In the genomic region with DNA sequence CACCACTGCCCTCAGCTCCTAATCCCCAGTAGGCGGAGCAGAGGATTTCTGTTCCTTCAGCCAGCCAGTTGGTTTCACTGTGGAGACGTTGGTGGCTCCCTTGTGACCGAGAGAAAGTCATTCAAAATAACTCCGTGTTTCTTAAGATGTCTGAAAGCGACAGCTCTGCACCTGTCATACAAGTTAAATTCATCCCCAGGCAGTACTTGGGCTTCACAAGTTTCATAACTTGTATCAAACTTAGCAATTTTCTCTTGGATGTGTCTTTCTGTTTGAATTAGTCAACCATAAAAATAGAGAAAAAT, we compare ENCODE assay signal across 8 cellular contexts. TPM values are rescaled to one million over a fixed set of nuclear protein-coding genes. Genes with fewer than 3 reads are reported as not detected.
DNase-seq lines count a peak whose midpoint lies in the region; ATAC-seq and TF ChIP-seq lines count a peak whose summit lies in the region.

No MANE protein-coding gene starts in this region.

- DNase-seq in NCI-H69 (lab: John Stamatoyannopoulos, UW): no peak
- no peak for DNase-seq in dermis blood vessel endothelial cell
- no peak for DNase-seq in NCI-H510A treated with DMSO at 0.1 percent for 48 hours (lab: John Stamatoyannopoulos, UW)

- H3K9me3 ChIP-seq in neutrophil: no peaks in the 10 kb centered on the region

- H3K4me1 Mint-ChIP-seq in dendritic cell treated with granulocyte-macrophage colony-stimulating factor and Interleukin-4, amounts not matched to agents 40 ng/mL and 50 ng/mL, for 4 days (ENCODE audit: low read depth): peaks cover 40% of the 10 kb centered on the region

- H3K36me3 ChIP-seq in neutrophil: no peaks in the 10 kb centered on the region

- peak overlapping the region; percentile 81 for H3K27ac Mint-ChIP-seq in dendritic cell treated with granulocyte-macrophage colony-stimulating factor and Interleukin-4, amounts not matched to agents 40 ng/mL and 50 ng/mL, for 4 days

- H3K27me3 ChIP-seq in neutrophil: peaks cover 97% of the 10 kb centered on the region

- intact Hi-C loops in dendritic cell treated with granulocyte-macrophage colony-stimulating factor and Interleukin-4, amounts not matched to agents 40 ng/mL and 50 ng/mL, for 4 days (cut with micrococcal nuclease): loop anchor here (1.0 to 10.0 kb wide), 5 partner anchors 14 to 235 kb away; no protein-coding TSS in a partner anchor

- H3K36me3 Mint-ChIP-seq in dendritic cell treated with granulocyte-macrophage colony-stimulating factor and Interleukin-4, amounts not matched to agents 40 ng/mL and 50 ng/mL, for 4 days (ENCODE audit: low read depth): peaks cover 6% of the 10 kb centered on the region

- peaks cover 13% of the 10 kb centered on the region in 2 experiments for H3K4me1 ChIP-seq in neutrophil (ENCODE audit: control insufficient read depth in 1 of 2, insufficient read depth in 1 of 2, low read depth in 1 of 2, low read length in 1 of 2)

- ATAC-seq in GM19351 (IDR thresholded peaks at IDR 0.05; ENCODE audit: unreplicated experiment) (peak; percentile 48), HG03354 (IDR thresholded peaks at IDR 0.05; ENCODE audit: poor library complexity, severe bottlenecking, unreplicated experiment) (peak; percentile 46)

- H3K4me3 ChIP-seq in neutrophil (ENCODE audit: low read depth in 1 of 2, low read length in 1 of 2): peak overlapping the region; percentile 73 to 74

- H3K9me3 Mint-ChIP-seq in dendritic cell treated with granulocyte-macrophage colony-stimulating factor and Interleukin-4, amounts not matched to agents 40 ng/mL and 50 ng/mL, for 4 days: no peaks in the 10 kb centered on the region

- H3K27me3 Mint-ChIP-seq in dendritic cell treated with granulocyte-macrophage colony-stimulating factor and Interleukin-4, amounts not matched to agents 40 ng/mL and 50 ng/mL, for 4 days: peaks cover 61% of the 10 kb centered on the region

- H3K27ac ChIP-seq in 22Rv1 (peak overlapping the region; percentile 86), neutrophil (no peak overlapping the region)

- H3K4me3 Mint-ChIP-seq in dendritic cell treated with granulocyte-macrophage colony-stimulating factor and Interleukin-4, amounts not matched to agents 40 ng/mL and 50 ng/mL, for 4 days: peak overlapping the region; percentile 93

- no peak for TF ChIP-seq CTCF in 22Rv1 (IDR thresholded peaks at IDR 0.05)
- no peak for TF ChIP-seq CTCF in neutrophil (IDR thresholded peaks at IDR 0.05)

RNA-seq across cellular contexts. Expression of a gene that starts 0.4 kb away (rescaled TPM):
- 1.9 and 2.4 TPM in 2 replicates for total RNA-seq in dermis blood vessel endothelial cell

RNA-seq across cellular contexts. Expression of a gene that starts 14.9 kb away (rescaled TPM):
- 0.28 and 2.2 TPM in 2 replicates for total RNA-seq in dermis blood vessel endothelial cell

RNA-seq across cellular contexts. Expression of a gene that starts 15.3 kb away (rescaled TPM):
- total RNA-seq in dermis blood vessel endothelial cell: 1.0 and 1.3 TPM in 2 replicates
